Comparison of ENCODE assay signal across 33 cellular contexts in the genomic region with DNA sequence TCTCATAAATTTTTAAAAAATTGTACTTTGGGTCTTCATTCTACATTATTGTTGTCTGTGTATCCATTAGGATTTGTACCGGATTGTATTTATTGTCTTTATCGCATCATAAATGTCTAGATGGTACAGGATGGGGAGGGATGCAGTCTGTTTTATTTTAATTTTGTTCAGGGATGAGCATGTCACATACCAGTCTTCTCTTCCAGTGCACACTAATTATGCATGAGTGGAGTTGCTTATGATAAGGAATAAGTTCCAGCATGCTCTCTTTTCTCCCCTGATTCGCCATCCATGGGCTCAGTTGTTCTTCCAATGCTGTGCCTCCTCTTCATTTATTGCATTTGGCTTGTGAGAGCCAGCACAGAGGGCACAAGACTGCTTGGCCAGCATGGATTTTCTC. TPM values are rescaled to one million over a fixed set of nuclear protein-coding genes. Genes with fewer than 3 reads are reported as not detected.
"Had no signal": no experiment of that assay in that cellular context is flagged by ENCODE, and none has a peak within 500 bp of the region (broad histone marks: within the 10 kb centered on the region; RNA-seq: fewer than 3 reads in every experiment).

No MANE protein-coding gene starts in this region.

- H3K27me3 Mint-ChIP-seq: dendritic cell treated with granulocyte-macrophage colony-stimulating factor and Interleukin-4, amounts not matched to agents 40 ng/mL and 50 ng/mL, for 4 days had no signal

- H3K9me3 ChIP-seq: colonic mucosa, esophagus squamous epithelium, gastrocnemius medialis, heart right ventricle, left lung, lower lobe of right lung, mucosa of descending colon had no signal

- H3K4me1 ChIP-seq: colonic mucosa, esophagus squamous epithelium, gastrocnemius medialis, heart right ventricle, left lung, lower lobe of right lung had no signal

- H3K36me3 ChIP-seq: colonic mucosa, esophagus squamous epithelium, gastrocnemius medialis, heart right ventricle, left lung, lower lobe of right lung had no signal

- FAIRE-seq: endometrium, islet of Langerhans, keratinocyte had no signal

- DNase-seq: colonic mucosa; cortex of kidney; effector CD8-positive, alpha-beta T cell; effector memory CD8-positive, alpha-beta T cell; endodermal cell; erythroblast; esophagus squamous epithelium; foreskin fibroblast; foreskin melanocyte; gastrocnemius medialis; glutamatergic neuron; head of caudate nucleus; heart right ventricle; hippocampal formation; left cardiac atrium; left lung; left ventricle myocardium superior; lower lobe of right lung; mesenchymal stem cell; mucosa of descending colon; naive B cell had no signal

- H3K9me3 Mint-ChIP-seq: dendritic cell treated with granulocyte-macrophage colony-stimulating factor and Interleukin-4, amounts not matched to agents 40 ng/mL and 50 ng/mL, for 4 days; effector memory CD8-positive, alpha-beta T cell had no signal

- H3K27ac Mint-ChIP-seq: dendritic cell treated with granulocyte-macrophage colony-stimulating factor and Interleukin-4, amounts not matched to agents 40 ng/mL and 50 ng/mL, for 4 days; effector memory CD8-positive, alpha-beta T cell; endodermal cell; mesothelial cell of epicardium; naive B cell had no signal

- ATAC-seq: effector memory CD8-positive, alpha-beta T cell; esophagus mucosa; gastrocnemius medialis; heart right ventricle; left cardiac atrium; left lung; left ventricle myocardium superior; lower lobe of right lung; mucosa of descending colon had no signal

- H3K4me3 ChIP-seq: colonic mucosa, esophagus squamous epithelium, gastrocnemius medialis, heart right ventricle, left lung, lower lobe of right lung, mucosa of descending colon had no signal

- H3K4me1 Mint-ChIP-seq: naive B cell had no signal

- H3K27me3 ChIP-seq: esophagus squamous epithelium, gastrocnemius medialis, heart right ventricle, left lung had no signal

- H3K36me3 Mint-ChIP-seq: mesothelial cell of epicardium, naive B cell had no signal

- H3K27ac ChIP-seq: colonic mucosa, epithelial cell of prostate, esophagus squamous epithelium, gastrocnemius medialis, heart right ventricle, left lung, lower lobe of right lung had no signal

- H3K4me3 Mint-ChIP-seq: dendritic cell treated with granulocyte-macrophage colony-stimulating factor and Interleukin-4, amounts not matched to agents 40 ng/mL and 50 ng/mL, for 4 days; effector memory CD8-positive, alpha-beta T cell; endodermal cell; mesothelial cell of epicardium; naive B cell had no signal

RNA-seq across cellular contexts. Expression of a gene that starts 54.3 kb away (rescaled TPM):
- total RNA-seq: dermis microvascular lymphatic vessel endothelial cell, esophagus mucosa, glomerular endothelial cell, kidney epithelial cell, lung microvascular endothelial cell, mesenteric fat pad had no signal
- polyA plus RNA-seq: keratinocyte had no signal
